Comparison of ENCODE assay signal across 14 cellular contexts in the genomic region with DNA sequence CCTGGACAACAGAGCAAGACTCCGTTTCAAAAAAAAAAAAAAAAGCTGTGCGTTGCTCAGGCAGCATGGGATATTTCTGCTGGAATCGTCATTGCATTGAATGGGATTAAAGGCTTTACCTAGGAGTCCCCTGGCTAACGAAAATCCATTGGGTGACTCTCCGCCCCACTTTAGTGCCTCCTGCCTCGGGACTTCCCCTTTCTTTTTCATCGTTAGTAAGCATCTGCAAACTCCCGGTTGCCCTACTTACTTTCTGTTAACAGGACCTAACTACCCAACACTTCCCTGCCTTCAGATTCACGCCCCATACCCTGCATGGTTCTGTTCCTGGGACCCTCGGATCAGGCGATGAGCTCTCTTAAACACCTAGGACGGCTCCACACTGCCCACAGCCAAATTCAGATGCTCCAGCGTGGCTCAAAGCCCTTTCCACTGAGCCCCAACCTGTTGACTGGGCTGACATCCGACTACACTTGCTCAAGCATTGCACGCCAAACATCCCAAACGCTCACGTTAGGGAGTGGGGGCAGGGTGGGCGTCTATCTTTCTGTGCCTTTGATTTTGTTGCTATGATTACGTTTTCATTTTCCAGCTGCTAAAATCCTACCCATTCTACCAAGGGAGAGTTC.
"Had no signal": no experiment of that assay in that cellular context is flagged by ENCODE, and none has a peak within 500 bp of the region (broad histone marks: within the 10 kb centered on the region; RNA-seq: fewer than 3 reads in every experiment).

No MANE protein-coding gene starts in this region.

- H3K4me3 Mint-ChIP-seq: activated naive CD8-positive, alpha-beta T cell; brain; dendritic cell treated with granulocyte-macrophage colony-stimulating factor and Interleukin-4, amounts not matched to agents 40 ng/mL and 50 ng/mL, for 4 days; stimulated activated memory B cell treated with anti-CD40 and anti-IgM and Interleukin-4, amounts not matched to agents 10 μg/mL and 1 μg/mL and 100 μg/mL, for 72 hours had no signal

- H3K27ac Mint-ChIP-seq: activated naive CD8-positive, alpha-beta T cell; dendritic cell treated with granulocyte-macrophage colony-stimulating factor and Interleukin-4, amounts not matched to agents 40 ng/mL and 50 ng/mL, for 4 days; stimulated activated memory B cell treated with anti-CD40 and anti-IgM and Interleukin-4, amounts not matched to agents 10 μg/mL and 1 μg/mL and 100 μg/mL, for 72 hours had no signal

- H3K27me3 ChIP-seq: vagina had no signal

- H3K4me1 ChIP-seq: tibial artery, vagina had no signal

- DNase-seq: activated gamma-delta T cell; activated T-cell treated with anti-CD3 and anti-CD28 coated beads, Interleukin-2, amount 50 U/mL, for 1 hour; amygdala; hypothalamus; kidney glomerular epithelial cell; tibial artery had no signal

- H3K36me3 Mint-ChIP-seq: activated naive CD8-positive, alpha-beta T cell; stimulated activated memory B cell treated with anti-CD40 and anti-IgM and Interleukin-4, amounts not matched to agents 10 μg/mL and 1 μg/mL and 100 μg/mL, for 72 hours had no signal

- H3K4me2 ChIP-seq: smooth muscle cell had no signal

- H3K36me3 ChIP-seq: neutrophil, tibial artery, vagina had no signal

- H3K9me3 ChIP-seq: neutrophil, tibial artery, vagina had no signal

- H3K4me3 ChIP-seq: smooth muscle cell, tibial artery, vagina had no signal

- FAIRE-seq: endometrium had no signal

- H3K27ac ChIP-seq: neutrophil, tibial artery, vagina had no signal
